Comparison of ENCODE assay signal across 8 cellular contexts in genomic region chr9:131397100-131397790, GRCh38. TPM values are rescaled to one million over a fixed set of nuclear protein-coding genes. Genes with fewer than 3 reads are reported as not detected.
DNase-seq lines count a peak whose midpoint lies in the region; ATAC-seq, FAIRE-seq and TF ChIP-seq lines count a peak whose summit lies in the region.

No MANE protein-coding gene starts in this region.

- ATAC-seq in lung (ENCODE audit: insufficient read depth, low FRiP score): no peak
- ATAC-seq in GM18502 (IDR thresholded peaks at IDR 0.05; ENCODE audit: poor library complexity, unreplicated experiment): no peak

- H3K27me3 ChIP-seq in HUES6 (ENCODE audit: control insufficient read depth, insufficient read depth, low read length) (no peaks in the 10 kb centered on the region), lung (ENCODE audit: control insufficient read depth, insufficient read depth) (no peaks in the 10 kb centered on the region)

- DNase-seq in ACHN: peak; percentile 25
- DNase-seq in astrocyte of the spinal cord (ENCODE audit: low read depth, low spot score): peak; percentile 60
- DNase-seq in lung (ENCODE audit: low spot score): no peak
- no peak for DNase-seq in D721Med (ENCODE audit: insufficient read length, low spot score)
- no peak for DNase-seq in NCI-H187 treated with DMSO at 0.1 percent for 48 hours (lab: John Stamatoyannopoulos, UW)
- no peak for DNase-seq in GF-D8 (lab: John Stamatoyannopoulos, UW)

- FAIRE-seq in D721Med (lab: Jason Lieb, UNC): no peak

- no peak for TF ChIP-seq CTCF in astrocyte of the spinal cord (IDR thresholded peaks at IDR 0.05; ENCODE audit: low read depth, low read length)
- no peak for TF ChIP-seq CTCF in lung (IDR thresholded peaks at IDR 0.05; ENCODE audit: control extremely low read depth, extremely low read depth)
- TF ChIP-seq CTCF in D721Med (IDR thresholded peaks at IDR 0.05; ENCODE audit: insufficient read depth, missing control alignments): no peak

- peak overlapping the region; percentile 11 for H3K27ac ChIP-seq in HUES6 (ENCODE audit: low read depth, low read length)
- H3K27ac ChIP-seq in lung (ENCODE audit: low read depth in 1 of 2, low read length in 1 of 2): peak overlapping the region; percentile 64 to 72

- H3K36me3 ChIP-seq in HUES6 (ENCODE audit: control insufficient read depth, insufficient read depth, low read length) (peaks cover 6% of the 10 kb centered on the region; the same call in 1 of the 2 replicates), lung (ENCODE audit: control insufficient read depth in 2 of 2, insufficient read depth in 2 of 2, low read length in 2 of 2) (no peaks in the 10 kb centered on the region)

- WGBS in lung, 2 donors: 38 to 62% methylated on average over 8 of the region's 8 CpGs

- H3K9me3 ChIP-seq in HUES6 (ENCODE audit: control insufficient read depth, insufficient read depth, low read depth, low read length) (no peaks in the 10 kb centered on the region), lung (ENCODE audit: control insufficient read depth in 2 of 2, insufficient read depth in 1 of 2, low read length in 1 of 2) (no peaks in the 10 kb centered on the region)

- in situ Hi-C loops in ACHN (cut with HindIII; ENCODE audit: low pct_ligation_motif_present, low pct_unique_long_range_greater_than_20kb, low sequenced_read_pairs): no loop called here
- in situ Hi-C loops in astrocyte of the spinal cord (cut with HindIII; ENCODE audit: low sequenced_read_pairs): no loop called here

- peak overlapping the region; percentile 88 for H3K9ac ChIP-seq in HUES6 (ENCODE audit: low read length)

- H3K4me3 ChIP-seq in HUES6 (ENCODE audit: low read depth, low read length) (peak overlapping the region; percentile 81), astrocyte of the spinal cord (ENCODE audit: low read depth, low read length) (peak overlapping the region; percentile 30), lung (no peak overlapping the region)

- H3K4me1 ChIP-seq in HUES6 (ENCODE audit: control insufficient read depth, insufficient read depth, low read length): peaks cover 68% of the 10 kb centered on the region
- H3K4me1 ChIP-seq in lung (ENCODE audit: control insufficient read depth in 2 of 2, insufficient read depth in 2 of 2, low read length in 2 of 2): peaks cover 35 to 40% of the 10 kb centered on the region in 2 donors

RNA-seq across cellular contexts. Expression of gene PRRC2B, which starts 3.4 kb away (rescaled TPM):
- total RNA-seq in lung: 100 to 1,000 TPM; 124 to 171 TPM
- 10 to 100 TPM; 39.4 to 59.0 TPM for polyA plus RNA-seq in lung

Comparison
In these comparisons a context has a peak if more than half of its experiments do, and no peak if none do; other contexts are left out.
1. DNase-seq: peak in ACHN (single experiment) and astrocyte of the spinal cord (single experiment); none in lung (single experiment), D721Med (single experiment), NCI-H187 treated with DMSO at 0.1 percent for 48 hours (single experiment) and GF-D8 (single experiment).